Comparison of ENCODE assay signal across 1 cellular context in the genomic region with DNA sequence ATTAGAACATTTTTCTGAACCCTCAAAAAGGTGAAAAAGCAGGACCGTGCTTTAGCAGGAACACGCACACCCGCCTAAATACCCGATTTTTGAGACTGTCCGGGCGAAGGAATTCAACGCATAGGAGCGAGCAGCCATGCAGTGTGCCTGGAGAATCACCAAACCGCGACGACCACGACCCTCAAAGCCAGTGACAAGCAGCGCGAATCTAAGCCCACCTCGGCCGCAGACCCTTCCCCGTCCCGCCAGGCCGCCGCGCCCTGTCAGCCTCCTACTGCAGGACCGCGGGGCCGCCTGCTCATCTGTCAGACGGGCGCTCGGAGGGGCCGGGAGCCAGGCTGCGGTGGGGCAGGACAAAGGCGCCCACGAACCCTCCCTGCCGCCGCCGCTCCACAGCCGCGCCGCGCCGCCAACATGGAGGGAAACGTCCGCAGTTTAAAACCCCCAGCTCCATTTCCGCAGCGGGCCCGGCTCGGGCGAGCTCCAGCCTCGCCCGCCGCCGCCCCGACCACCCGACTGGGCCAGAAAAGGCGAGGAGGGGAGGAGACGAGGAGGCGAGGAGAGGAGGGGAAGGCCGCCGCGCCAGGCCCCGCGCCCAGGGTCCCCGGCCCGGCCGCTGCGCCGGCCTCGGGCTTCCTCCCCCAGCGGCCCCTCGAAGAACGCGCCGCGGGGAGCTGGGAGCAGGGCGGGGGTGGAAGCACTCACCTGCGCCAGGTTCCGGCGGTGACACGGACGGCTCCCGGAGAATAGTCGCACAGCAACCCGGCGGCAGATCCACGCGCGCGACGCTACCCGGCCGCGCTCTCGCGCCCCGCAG.
A peak's percentile ranks its signal among the peaks of the same experiment; 100 is the strongest.
TF ChIP-seq lines count a peak whose summit lies in the region.

Gene LBR (minus strand): TSS at position 790 of the 817 bp plus-strand sequence. CDS start 3,963 bp downstream, outside the sequence.

TF ChIP-seq in HepG2, 621 proteins besides CTCF, POLR2A, EP300 and RAD21 (continued from another document and continues in another):
- TF ChIP-seq, protein P1, sequence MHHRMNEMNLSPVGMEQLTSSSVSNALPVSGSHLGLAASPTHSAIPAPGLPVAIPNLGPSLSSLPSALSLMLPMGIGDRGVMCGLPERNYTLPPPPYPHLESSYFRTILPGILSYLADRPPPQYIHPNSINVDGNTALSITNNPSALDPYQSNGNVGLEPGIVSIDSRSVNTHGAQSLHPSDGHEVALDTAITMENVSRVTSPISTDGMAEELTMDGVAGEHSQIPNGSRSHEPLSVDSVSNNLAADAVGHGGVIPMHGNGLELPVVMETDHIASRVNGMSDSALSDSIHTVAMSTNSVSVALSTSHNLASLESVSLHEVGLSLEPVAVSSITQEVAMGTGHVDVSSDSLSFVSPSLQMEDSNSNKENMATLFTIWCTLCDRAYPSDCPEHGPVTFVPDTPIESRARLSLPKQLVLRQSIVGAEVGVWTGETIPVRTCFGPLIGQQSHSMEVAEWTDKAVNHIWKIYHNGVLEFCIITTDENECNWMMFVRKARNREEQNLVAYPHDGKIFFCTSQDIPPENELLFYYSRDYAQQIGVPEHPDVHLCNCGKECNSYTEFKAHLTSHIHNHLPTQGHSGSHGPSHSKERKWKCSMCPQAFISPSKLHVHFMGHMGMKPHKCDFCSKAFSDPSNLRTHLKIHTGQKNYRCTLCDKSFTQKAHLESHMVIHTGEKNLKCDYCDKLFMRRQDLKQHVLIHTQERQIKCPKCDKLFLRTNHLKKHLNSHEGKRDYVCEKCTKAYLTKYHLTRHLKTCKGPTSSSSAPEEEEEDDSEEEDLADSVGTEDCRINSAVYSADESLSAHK (CRISPR knock-in tag; IDR thresholded peaks at IDR 0.05; ENCODE audit: borderline replicate concordance) = no peak
- no peak for TF ChIP-seq ZNF318 (CRISPR knock-in tag; IDR thresholded peaks at IDR 0.05)
- no peak for TF ChIP-seq ZNF7 (CRISPR knock-in tag; IDR thresholded peaks at IDR 0.05)
- TF ChIP-seq RBAK (CRISPR knock-in tag; IDR thresholded peaks at IDR 0.05) = no peak
- peak; percentile 51; the same call in 1 of the 2 replicates for TF ChIP-seq TGIF2 (CRISPR knock-in tag; IDR thresholded peaks at IDR 0.05)
- TF ChIP-seq ZNF576 (CRISPR knock-in tag; IDR thresholded peaks at IDR 0.05) = no peak
- TF ChIP-seq ATF6 (CRISPR knock-in tag; conservative IDR thresholded peaks at IDR 0.05) = no peak
- TF ChIP-seq KDM5B (CRISPR knock-in tag; IDR thresholded peaks at IDR 0.05; ENCODE audit: borderline replicate concordance) = peak; percentile 29; the same call in 1 of the 2 replicates
- TF ChIP-seq ZNF280D (CRISPR knock-in tag; IDR thresholded peaks at IDR 0.05) = no peak
- TF ChIP-seq SUZ12 (IDR thresholded peaks at IDR 0.05; ENCODE audit: low read depth, low read length) = no peak
- 0 out of 2 replicates have a peak, but pooled peaks have one; percentile 1 for TF ChIP-seq ISL2 (CRISPR knock-in tag; IDR thresholded peaks at IDR 0.05)
- no peak for TF ChIP-seq XBP1 (CRISPR knock-in tag; IDR thresholded peaks at IDR 0.05)
- TF ChIP-seq ZNF724P (CRISPR knock-in tag; IDR thresholded peaks at IDR 0.05; ENCODE audit: borderline replicate concordance) = peak; percentile 14; the same call in 1 of the 2 replicates
- TF ChIP-seq TRAFD1 (CRISPR knock-in tag; IDR thresholded peaks at IDR 0.05; ENCODE audit: borderline replicate concordance) = no peak
- TF ChIP-seq RAD51 (IDR thresholded peaks at IDR 0.05; ENCODE audit: borderline replicate concordance) = no peak
- TF ChIP-seq RFX3 (CRISPR knock-in tag; IDR thresholded peaks at IDR 0.05) = no peak
- no peak for TF ChIP-seq NR0B2 (CRISPR knock-in tag; IDR thresholded peaks at IDR 0.05)
- TF ChIP-seq PRPF4 (IDR thresholded peaks at IDR 0.05; ENCODE audit: low read depth, low read length, poor library complexity, severe bottlenecking) = no peak
- no peak for TF ChIP-seq FIP1L1 (IDR thresholded peaks at IDR 0.05; ENCODE audit: borderline replicate concordance, insufficient read depth, low read depth, low read length)
- no peak for TF ChIP-seq SP4 (CRISPR knock-in tag; IDR thresholded peaks at IDR 0.05)
- no peak for TF ChIP-seq ZNF24 (IDR thresholded peaks at IDR 0.05)
- TF ChIP-seq KDM1A (CRISPR knock-in tag; IDR thresholded peaks at IDR 0.05) = no peak
- TF ChIP-seq ZNF777 (CRISPR knock-in tag; IDR thresholded peaks at IDR 0.05) = peak; percentile 63; the same call in 1 of the 2 replicates
- no peak for TF ChIP-seq PTBP1 (IDR thresholded peaks at IDR 0.05; ENCODE audit: low read depth, low read length, poor library complexity, severe bottlenecking)
- TF ChIP-seq, protein P2, sequence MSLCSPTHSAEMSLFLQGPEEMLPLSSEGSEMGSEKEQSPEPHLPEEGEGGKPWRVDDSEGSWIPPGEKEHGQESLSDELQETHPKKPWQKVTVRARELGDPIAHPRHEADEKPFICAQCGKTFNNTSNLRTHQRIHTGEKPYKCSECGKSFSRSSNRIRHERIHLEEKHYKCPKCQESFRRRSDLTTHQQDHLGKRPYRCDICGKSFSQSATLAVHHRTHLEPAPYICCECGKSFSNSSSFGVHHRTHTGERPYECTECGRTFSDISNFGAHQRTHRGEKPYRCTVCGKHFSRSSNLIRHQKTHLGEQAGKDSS (CRISPR knock-in tag; IDR thresholded peaks at IDR 0.05; ENCODE audit: borderline replicate concordance, low read depth) = peak; percentile 41; the same call in 1 of the 2 replicates
- TF ChIP-seq ZNF563 (CRISPR knock-in tag; IDR thresholded peaks at IDR 0.05) = peak; percentile 27
- no peak for TF ChIP-seq THAP9 (CRISPR knock-in tag; IDR thresholded peaks at IDR 0.05; ENCODE audit: borderline replicate concordance)
- TF ChIP-seq SATB2 (CRISPR knock-in tag; IDR thresholded peaks at IDR 0.05) = no peak
